7 cellular contexts compared by ENCODE assay signal in genomic region chr6:39347906-39348585, GRCh38. TPM values are rescaled to one million over a fixed set of nuclear protein-coding genes. Genes with fewer than 3 reads are reported as not detected.
DNase-seq lines count a peak whose midpoint lies in the region; FAIRE-seq and TF ChIP-seq lines count a peak whose summit lies in the region.

No MANE protein-coding gene starts in this region.

- no peak for FAIRE-seq in HTR-8/SVneo (lab: Jason Lieb, UNC)
- FAIRE-seq in RCC 7860 (lab: Jason Lieb, UNC): no peak

- DNase-seq in HTR-8/SVneo (ENCODE audit: insufficient read length, low spot score): peak; percentile 83
- peak; percentile 24 for DNase-seq in RCC 7860 (ENCODE audit: low spot score)
- DNase-seq in activated T-helper 1 cell treated with Interleukin-2 at 50 U/mL for 16 hours (ENCODE audit: low read depth): peak; percentile 10
- peak; percentile 65 for DNase-seq in fibroblast of the aortic adventitia (ENCODE audit: low read depth)
- peak in 46 of 56 donors; percentile 5 to 83 (median 40) for DNase-seq in nucleus accumbens (lab: John Stamatoyannopoulos, UW)
- peak; percentile 68 to 79 for DNase-seq in tibial nerve (ENCODE audit: low spot score in 2 of 2)

- H3K27ac ChIP-seq in tibial nerve: no peak overlapping the region

- no peak for TF ChIP-seq POLR2A in tibial nerve (IDR thresholded peaks at IDR 0.05)

- H3K36me3 ChIP-seq in tibial nerve: no peaks in the 10 kb centered on the region

- H3K9me3 ChIP-seq in tibial nerve: no peaks in the 10 kb centered on the region

- WGBS in tibial nerve, 2 donors: 36 to 39% methylated on average over 8 to 9 of the region's 9 CpGs

- no peaks in the 10 kb centered on the region for H3K27me3 ChIP-seq in tibial nerve

- H3K4me1 ChIP-seq in tibial nerve: peaks cover 0 to 5% (median 0%) of the 10 kb centered on the region in 4 donors

- TF ChIP-seq CTCF in GM12874 (IDR thresholded peaks at IDR 0.05; ENCODE audit: insufficient read depth, low read depth, low read length) (peak; percentile 85), fibroblast of the aortic adventitia (IDR thresholded peaks at IDR 0.05; ENCODE audit: insufficient read depth, low read length) (peak; percentile 88), tibial nerve (IDR thresholded peaks at IDR 0.05) (peak; percentile 80 to 94 (median 85))

- H3K4me3 ChIP-seq in fibroblast of the aortic adventitia (ENCODE audit: low read depth, low read length): no peak overlapping the region
- no peak overlapping the region for H3K4me3 ChIP-seq in tibial nerve

- no peak for TF ChIP-seq EP300 in tibial nerve (IDR thresholded peaks at IDR 0.05)

RNA-seq across cellular contexts. Expression of gene KCNK16, which starts 25.5 kb away (rescaled TPM):
- total RNA-seq in fibroblast of the aortic adventitia (ENCODE audit: low replicate concordance) (not detected in 2 replicates), tibial nerve (not detected)

RNA-seq across cellular contexts. Expression of gene KCNK17, which starts 33.8 kb away (rescaled TPM):
- total RNA-seq in fibroblast of the aortic adventitia (ENCODE audit: low replicate concordance): not detected in 2 replicates
- total RNA-seq in tibial nerve: 1 to 10 TPM in 2 of 4 donors, not detected in 2; 1.1 to 1.7 TPM

Comparison
In these comparisons a context has a peak if more than half of its experiments do, and no peak if none do; other contexts are left out.
1. DNase-seq: peak in every context shown above with its lines; median percentile 83 in HTR-8/SVneo; 74 in tibial nerve; 65 in fibroblast of the aortic adventitia; 40 in nucleus accumbens; 24 in RCC 7860; 10 in activated T-helper 1 cell treated with Interleukin-2 at 50 U/mL for 16 hours.